In genomic region chr22:32951081-32951806, GRCh38 we compare ENCODE assay signal across 2 cellular contexts.
TF ChIP-seq lines count a peak whose summit lies in the region.

No MANE protein-coding gene starts in this region.

TF ChIP-seq in GM23338, 12 proteins besides CTCF, POLR2A, EP300 and RAD21:
- TF ChIP-seq NANOG (IDR thresholded peaks at IDR 0.05; ENCODE audit: borderline replicate concordance) (no peak), EZH2phosphoT487 (IDR thresholded peaks at IDR 0.05; ENCODE audit: unreplicated experiment) (no peak), EZH2 (IDR thresholded peaks at IDR 0.05; ENCODE audit: low read depth, unreplicated experiment) (no peak), ZNF331 (CRISPR knock-in tag; IDR thresholded peaks at IDR 0.05; ENCODE audit: low read depth) (no peak), CREB1 (CRISPR knock-in tag; IDR thresholded peaks at IDR 0.05; ENCODE audit: low read depth) (no peak), JUNB (IDR thresholded peaks at IDR 0.05; ENCODE audit: unreplicated experiment) (no peak), REST (IDR thresholded peaks at IDR 0.05; ENCODE audit: unreplicated experiment) (no peak), ETS1 (IDR thresholded peaks at IDR 0.05) (no peak), STAT1 (IDR thresholded peaks at IDR 0.05; ENCODE audit: unreplicated experiment) (no peak), ZNF114 (CRISPR knock-in tag; IDR thresholded peaks at IDR 0.05) (no peak), ZNF462 (CRISPR knock-in tag; IDR thresholded peaks at IDR 0.05) (no peak), POLR2AphosphoS5 (IDR thresholded peaks at IDR 0.05; ENCODE audit: low read depth) (no peak)

TF ChIP-seq in H1, 55 proteins besides CTCF, POLR2A, EP300 and RAD21:
- TF ChIP-seq EGR1 (IDR thresholded peaks at IDR 0.05; ENCODE audit: borderline replicate concordance, low read depth, low read length) (no peak), NANOG (IDR thresholded peaks at IDR 0.05; ENCODE audit: insufficient read depth, low read depth, low read length, poor library complexity, severe bottlenecking) (no peak), JUN (IDR thresholded peaks at IDR 0.05; ENCODE audit: low read depth, low read length) (no peak), CBX8 (IDR thresholded peaks at IDR 0.05; ENCODE audit: borderline replicate concordance, low read depth, low read length) (no peak), MAX (IDR thresholded peaks at IDR 0.05) (peak; percentile 11; the same call in 1 of the 2 replicates), ATF3 (IDR thresholded peaks at IDR 0.05; ENCODE audit: insufficient read depth, low read depth, low read length) (no peak), TEAD4 (IDR thresholded peaks at IDR 0.05; ENCODE audit: low read depth, low read length) (no peak), YY1 (IDR thresholded peaks at IDR 0.05; ENCODE audit: low read depth, low read length) (peak; percentile 73), RBBP5 (IDR thresholded peaks at IDR 0.05; ENCODE audit: borderline replicate concordance, low read depth, low read length) (no peak), BCL11A (IDR thresholded peaks at IDR 0.05; ENCODE audit: low read depth in 2 of 2, low read length in 2 of 2) (no peak)
